10 cellular contexts compared by ENCODE assay signal in the genomic region with DNA sequence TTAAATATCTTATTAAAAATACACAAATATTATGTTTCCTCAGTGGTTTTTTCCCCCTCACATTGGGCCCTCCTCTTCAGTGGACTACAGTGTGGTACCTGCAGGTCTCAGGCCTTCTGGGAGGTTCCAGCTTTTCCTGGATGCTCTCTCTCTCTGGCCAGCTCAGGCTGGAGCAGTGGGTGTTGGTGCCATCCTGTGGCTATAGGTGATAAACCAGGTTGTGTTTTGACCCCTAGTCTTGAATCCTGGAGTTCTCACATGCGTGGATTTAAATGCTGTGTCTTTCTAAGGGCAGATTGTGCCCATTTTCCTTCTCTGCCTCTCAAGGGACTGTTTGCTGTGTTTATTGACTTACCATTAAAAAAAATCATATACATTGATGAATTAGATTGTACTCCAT. TPM values are rescaled to one million over a fixed set of nuclear protein-coding genes. Genes with fewer than 3 reads are reported as not detected.
DNase-seq lines count a peak whose midpoint lies in the region; ATAC-seq and TF ChIP-seq lines count a peak whose summit lies in the region.
"Had no signal": no experiment of that assay in that cellular context is flagged by ENCODE, and none has a peak within 500 bp of the region (broad histone marks: within the 10 kb centered on the region; RNA-seq: fewer than 3 reads in every experiment).

No MANE protein-coding gene starts in this region.

- DNase-seq in EH (ENCODE audit: low read depth) (peak; percentile 4), astrocyte of the spinal cord (ENCODE audit: low read depth, low spot score) (no peak), mesendoderm (peak; percentile 73), NCI-H2196 treated with DMSO at 0.1 percent for 48 hours (lab: John Stamatoyannopoulos, UW; ENCODE audit: unreplicated experiment) (no peak), NCI-H2029 treated with DMSO at 0.1 percent for 48 hours (lab: John Stamatoyannopoulos, UW) (no peak)
- DNase-seq: colonic mucosa, MV-4-11, Peyer's patch had no signal

- WGBS in mesendoderm (ENCODE audit: extremely low coverage, insufficient coverage, low lambda C conversion rate): no CpG with 5 or more reads among the region's 1 CpG

- no peak overlapping the region for H3K27ac ChIP-seq in mesendoderm (ENCODE audit: low read depth, low read length)
- H3K27ac ChIP-seq: colonic mucosa, Peyer's patch had no signal

- no peak overlapping the region for H3K9ac ChIP-seq in mesendoderm (ENCODE audit: low read length)

- H4K8ac ChIP-seq in mesendoderm (ENCODE audit: low read depth, low read length): no peak overlapping the region

- no peak overlapping the region for H3K23ac ChIP-seq in mesendoderm (ENCODE audit: low read length)

- no peak overlapping the region for H2BK120ac ChIP-seq in mesendoderm (ENCODE audit: low read depth, low read length)

- no peak overlapping the region for H2BK5ac ChIP-seq in mesendoderm (ENCODE audit: low read length)

- no peak overlapping the region for H3K18ac ChIP-seq in mesendoderm (ENCODE audit: low read length)

- ATAC-seq in GM21619 (IDR thresholded peaks at IDR 0.05; ENCODE audit: unreplicated experiment): no peak

- H3K36me3 ChIP-seq in mesendoderm (ENCODE audit: control insufficient read depth, insufficient read depth, low read length): peaks cover 2% of the 10 kb centered on the region
- H3K36me3 ChIP-seq: colonic mucosa had no signal

- in situ Hi-C loops in astrocyte of the spinal cord (cut with HindIII; ENCODE audit: low sequenced_read_pairs): no loop called here

- no peak overlapping the region for H3K4me2 ChIP-seq in mesendoderm (ENCODE audit: low read length)

- TF ChIP-seq CTCF in LNCAP (IDR thresholded peaks at IDR 0.05) (peak; percentile 36), astrocyte of the spinal cord (IDR thresholded peaks at IDR 0.05; ENCODE audit: low read depth, low read length) (peak; percentile 9)

- H3K4ac ChIP-seq in mesendoderm (ENCODE audit: low read depth, low read length): no peak overlapping the region

- no peak overlapping the region for H2AK5ac ChIP-seq in mesendoderm (ENCODE audit: low read length)

- peaks cover 2% of the 10 kb centered on the region for H3K79me1 ChIP-seq in mesendoderm (ENCODE audit: low read length)

- H3K56ac ChIP-seq in mesendoderm (ENCODE audit: low read length): no peak overlapping the region

- H2BK15ac ChIP-seq in mesendoderm (replicated peaks; ENCODE audit: low read depth): no peak overlapping the region

- no peaks in the 10 kb centered on the region for H3K4me1 ChIP-seq in mesendoderm (ENCODE audit: control insufficient read depth, low read depth, low read length)
- H3K4me1 ChIP-seq: colonic mucosa had no signal

- H3K4me3 ChIP-seq in astrocyte of the spinal cord (ENCODE audit: low read depth, low read length): no peak overlapping the region
- no peak overlapping the region for H3K4me3 ChIP-seq in mesendoderm (ENCODE audit: low read length)
- H3K4me3 ChIP-seq: colonic mucosa, Peyer's patch had no signal

- H3K79me2 ChIP-seq in mesendoderm (ENCODE audit: control insufficient read depth, insufficient read depth, low read length): no peaks in the 10 kb centered on the region

- H4K5ac ChIP-seq in mesendoderm (ENCODE audit: low read length): no peak overlapping the region

- no peaks in the 10 kb centered on the region for H3K27me3 ChIP-seq in mesendoderm (ENCODE audit: insufficient read depth, low read length, poor library complexity)
- H3K27me3 ChIP-seq: colonic mucosa, Peyer's patch had no signal

RNA-seq across cellular contexts. Expression of gene ZNF527, which starts 41.2 kb away (rescaled TPM):
- polyA plus RNA-seq in mesendoderm (2013, experiment 1 of 2): 2.2 TPM
- 2.5 TPM for polyA plus RNA-seq in mesendoderm (2013, experiment 2 of 2)

Comparison
In these comparisons a context has a peak if more than half of its experiments do, and no peak if none do; other contexts are left out.
1. DNase-seq: peak in EH (single experiment) and mesendoderm (single experiment); none in astrocyte of the spinal cord (single experiment), NCI-H2196 treated with DMSO at 0.1 percent for 48 hours (single experiment) and NCI-H2029 treated with DMSO at 0.1 percent for 48 hours (single experiment).